20 cellular contexts compared by ENCODE assay signal in genomic region chr1:6467224-6467623, GRCh38. TPM values are rescaled to one million over a fixed set of nuclear protein-coding genes. Genes with fewer than 3 reads are reported as not detected.
DNase-seq lines count a peak whose midpoint lies in the region; ATAC-seq and TF ChIP-seq lines count a peak whose summit lies in the region.
"Had no signal": no experiment of that assay in that cellular context is flagged by ENCODE, and none has a peak within 500 bp of the region (broad histone marks: within the 10 kb centered on the region; RNA-seq: fewer than 3 reads in every experiment).

No MANE protein-coding gene starts in this region.

- no peaks in the 10 kb centered on the region for H3K27me3 ChIP-seq in CD4-positive, CD25-positive, alpha-beta regulatory T cell (ENCODE audit: control insufficient read depth, insufficient read depth, low read length)
- H3K27me3 ChIP-seq in smooth muscle cell (ENCODE audit: low read depth): no peaks in the 10 kb centered on the region
- H3K27me3 ChIP-seq: BE2C, MG63 had no signal

- peak overlapping the region; percentile 34 for H3K27ac Mint-ChIP-seq in T-helper 2 cell treated with Interferon-gamma antibody and Interleukin-4, amounts not matched to agents 5 μg/mL and 100 μg/mL, for 36 hours
- H3K27ac Mint-ChIP-seq in CD4-positive, CD25-positive, alpha-beta regulatory T cell: peak overlapping the region in 1 of 3 donors; percentile 85
- H3K27ac Mint-ChIP-seq in central memory CD8-positive, alpha-beta T cell (ENCODE audit: low read depth): peak overlapping the region; percentile 14
- H3K27ac Mint-ChIP-seq: HFFc6 had no signal

- peaks cover 10% of the 10 kb centered on the region for H3K36me3 ChIP-seq in CD4-positive, CD25-positive, alpha-beta regulatory T cell (ENCODE audit: control insufficient read depth, insufficient read depth, low read length)
- no peaks in the 10 kb centered on the region for H3K36me3 ChIP-seq in smooth muscle cell (ENCODE audit: low read depth)
- H3K36me3 ChIP-seq: BE2C, MG63 had no signal

- no peaks in the 10 kb centered on the region for H3F3A ChIP-seq in smooth muscle cell (ENCODE audit: low read depth)

- H3K79me2 ChIP-seq in smooth muscle cell (ENCODE audit: low read depth): no peaks in the 10 kb centered on the region

- H3K27ac ChIP-seq in CD4-positive, CD25-positive, alpha-beta regulatory T cell (ENCODE audit: insufficient read depth, low read length, poor library complexity, severe bottlenecking): no peak overlapping the region
- no peak overlapping the region for H3K27ac ChIP-seq in smooth muscle cell (ENCODE audit: low read depth)

- TF ChIP-seq EP300 in Ishikawa (IDR thresholded peaks at IDR 0.05; ENCODE audit: borderline replicate concordance): no peak

- no peak for TF ChIP-seq CTCF in smooth muscle cell (IDR thresholded peaks at IDR 0.05; ENCODE audit: borderline replicate concordance, insufficient read depth, poor library complexity, severe bottlenecking)

- no peaks in the 10 kb centered on the region for H3K9me3 Mint-ChIP-seq in T-helper 2 cell treated with Interferon-gamma antibody and Interleukin-4, amounts not matched to agents 5 μg/mL and 100 μg/mL, for 36 hours
- H3K9me3 Mint-ChIP-seq in CD4-positive, CD25-positive, alpha-beta regulatory T cell: no peaks in the 10 kb centered on the region
- no peaks in the 10 kb centered on the region for H3K9me3 Mint-ChIP-seq in central memory CD8-positive, alpha-beta T cell
- H3K9me3 Mint-ChIP-seq: HFFc6 had no signal

- no peaks in the 10 kb centered on the region for H3K9me3 ChIP-seq in CD4-positive, CD25-positive, alpha-beta regulatory T cell (ENCODE audit: control insufficient read depth in 2 of 2, low read length in 2 of 2)
- H3K9me3 ChIP-seq in smooth muscle cell (replicated peaks; ENCODE audit: low read depth): no peaks in the 10 kb centered on the region
- H3K9me3 ChIP-seq: BE2C, MG63 had no signal

- H4K20me1 ChIP-seq in smooth muscle cell (ENCODE audit: low read depth): peaks cover 33% of the 10 kb centered on the region

- peaks cover 19% of the 10 kb centered on the region for H3K4me1 Mint-ChIP-seq in T-helper 2 cell treated with Interferon-gamma antibody and Interleukin-4, amounts not matched to agents 5 μg/mL and 100 μg/mL, for 36 hours (ENCODE audit: low read depth)
- H3K4me1 Mint-ChIP-seq in CD4-positive, CD25-positive, alpha-beta regulatory T cell: peaks cover 0 to 42% (median 18%) of the 10 kb centered on the region in 4 donors
- peaks cover 9% of the 10 kb centered on the region for H3K4me1 Mint-ChIP-seq in central memory CD8-positive, alpha-beta T cell

- WGBS in smooth muscle cell (ENCODE audit: low lambda C conversion rate): 94% methylated on average over 8 of the region's 12 CpGs

- H3K4me2 ChIP-seq in smooth muscle cell: no peak overlapping the region

- no peak for ATAC-seq in CD4-positive, CD25-positive, alpha-beta regulatory T cell (ENCODE audit: low read depth in 2 of 2)
- ATAC-seq in central memory CD8-positive, alpha-beta T cell (replicated peaks; ENCODE audit: extremely low read depth, poor library complexity, severe bottlenecking): no peak
- ATAC-seq in GM21576 (IDR thresholded peaks at IDR 0.05; ENCODE audit: unreplicated experiment): no peak
- ATAC-seq: GM12878, HepG2 had no signal

- H3K4me1 ChIP-seq in CD4-positive, CD25-positive, alpha-beta regulatory T cell (ENCODE audit: control insufficient read depth, insufficient read depth, low read length, poor library complexity, severe bottlenecking): peaks cover 45% of the 10 kb centered on the region
- no peaks in the 10 kb centered on the region for H3K4me1 ChIP-seq in smooth muscle cell (ENCODE audit: low read depth)
- H3K4me1 ChIP-seq: BE2C had no signal

- H3K27me3 Mint-ChIP-seq in T-helper 2 cell treated with Interferon-gamma antibody and Interleukin-4, amounts not matched to agents 5 μg/mL and 100 μg/mL, for 36 hours (ENCODE audit: low read depth): no peaks in the 10 kb centered on the region
- no peaks in the 10 kb centered on the region for H3K27me3 Mint-ChIP-seq in CD4-positive, CD25-positive, alpha-beta regulatory T cell
- peaks cover 12% of the 10 kb centered on the region for H3K27me3 Mint-ChIP-seq in central memory CD8-positive, alpha-beta T cell

- no peak overlapping the region for H2AFZ ChIP-seq in smooth muscle cell (ENCODE audit: low read depth)

- no peak overlapping the region for H3K4me3 ChIP-seq in CD4-positive, CD25-positive, alpha-beta regulatory T cell (ENCODE audit: low read depth, low read length)
- H3K4me3 ChIP-seq in smooth muscle cell: no peak overlapping the region
- H3K4me3 ChIP-seq: GM12878, MG63 had no signal

- TF ChIP-seq RAD21 in Ishikawa (IDR thresholded peaks at IDR 0.05; ENCODE audit: low read depth): no peak

- no peak overlapping the region for H3K9ac ChIP-seq in smooth muscle cell (ENCODE audit: low read depth)

- peaks cover 24% of the 10 kb centered on the region for H3K36me3 Mint-ChIP-seq in T-helper 2 cell treated with Interferon-gamma antibody and Interleukin-4, amounts not matched to agents 5 μg/mL and 100 μg/mL, for 36 hours (ENCODE audit: low read depth)
- peaks cover 12% of the 10 kb centered on the region for H3K36me3 Mint-ChIP-seq in CD4-positive, CD25-positive, alpha-beta regulatory T cell
- H3K36me3 Mint-ChIP-seq in central memory CD8-positive, alpha-beta T cell (ENCODE audit: insufficient read depth): peaks cover 7% of the 10 kb centered on the region

- no peak overlapping the region for H3K4me3 Mint-ChIP-seq in T-helper 2 cell treated with Interferon-gamma antibody and Interleukin-4, amounts not matched to agents 5 μg/mL and 100 μg/mL, for 36 hours
- H3K4me3 Mint-ChIP-seq in CD4-positive, CD25-positive, alpha-beta regulatory T cell: peak overlapping the region; percentile 79 to 98 (median 88)
- H3K4me3 Mint-ChIP-seq in central memory CD8-positive, alpha-beta T cell: no peak overlapping the region
- H3K4me3 Mint-ChIP-seq: HFFc6 had no signal

- DNase-seq in T-helper 2 cell treated with Interferon-gamma antibody and Interleukin-4, amounts not matched to agents 5 μg/mL and 100 μg/mL, for 36 hours (ENCODE audit: low spot score): no peak
- DNase-seq in T-helper 2 cell: no peak
- no peak for DNase-seq in CD4-positive, CD25-positive, alpha-beta regulatory T cell
- DNase-seq in central memory CD8-positive, alpha-beta T cell (ENCODE audit: low spot score in 2 of 2): no peak
- DNase-seq in smooth muscle cell (lab: John Stamatoyannopoulos, UW; ENCODE audit: unreplicated experiment): no peak
- DNase-seq in GM19240 (ENCODE audit: insufficient read length, low spot score): no peak
- DNase-seq: 8988T, BE2C, DMS 273 treated with DMSO at 0.1 percent for 48 hours, GDM1, HFFc6, MG63, NCI-H1092 treated with DMSO at 0.1 percent for 48 hours, NCI-H2081 treated with DMSO at 0.1 percent for 48 hours, NCI-H510A had no signal

TF ChIP-seq in Ishikawa, 13 proteins besides CTCF, POLR2A, EP300 and RAD21:
- TF ChIP-seq TCF12 (IDR thresholded peaks at IDR 0.05; ENCODE audit: low read depth) (0 out of 2 replicates have a peak, but pooled peaks have one; percentile 11), TAF1 (IDR thresholded peaks at IDR 0.05; ENCODE audit: low read depth) (no peak)

RNA-seq across cellular contexts. Expression of gene TNFRSF25, which starts 1.3 kb away (rescaled TPM):
- total RNA-seq in CD4-positive, CD25-positive, alpha-beta regulatory T cell: 258 TPM
- polyA plus RNA-seq in CD4-positive, CD25-positive, alpha-beta regulatory T cell: 10 to 100 TPM; 23.3 to 32.8 (median 31.0) TPM
- total RNA-seq in smooth muscle cell: 9.6 and 19.8 TPM in 2 replicates
- 10.1 and 17.7 TPM in 2 replicates for polyA plus RNA-seq in smooth muscle cell

RNA-seq across cellular contexts. Expression of gene PLEKHG5, which starts 24.2 kb away (rescaled TPM):
- total RNA-seq in CD4-positive, CD25-positive, alpha-beta regulatory T cell: 5.0 TPM
- polyA plus RNA-seq in CD4-positive, CD25-positive, alpha-beta regulatory T cell: 1 to 10 TPM in 1 of 4 donors, under 1 TPM in 2, not detected in 1; 0.65 to 1.0 (median 0.68) TPM
- 14.5 and 16.1 TPM in 2 replicates for total RNA-seq in smooth muscle cell
- polyA plus RNA-seq in smooth muscle cell: 10.6 and 17.8 TPM in 2 replicates

RNA-seq across cellular contexts. Expression of gene ESPN, which starts 42.6 kb away (rescaled TPM):
- total RNA-seq in CD4-positive, CD25-positive, alpha-beta regulatory T cell: 3.7 TPM
- polyA plus RNA-seq in CD4-positive, CD25-positive, alpha-beta regulatory T cell: under 1 TPM; 0.22 to 0.25 (median 0.22) TPM
- total RNA-seq in smooth muscle cell: not detected in 2 replicates
- polyA plus RNA-seq in smooth muscle cell: 1.1 and 2.6 TPM in 2 replicates
- total RNA-seq: H4, HFFc6 had no signal

RNA-seq across cellular contexts. Expression of gene HES2, which starts 47.5 kb away (rescaled TPM):
- not detected for total RNA-seq in CD4-positive, CD25-positive, alpha-beta regulatory T cell
- not detected for polyA plus RNA-seq in CD4-positive, CD25-positive, alpha-beta regulatory T cell
- total RNA-seq in smooth muscle cell: 4.6 and 5.6 TPM in 2 replicates
- 1.7 and 11.1 TPM in 2 replicates for polyA plus RNA-seq in smooth muscle cell
- total RNA-seq: H4 had no signal

Comparison
In these comparisons a context has a peak if more than half of its experiments do, and no peak if none do; other contexts are left out.
1. H3K4me3 Mint-ChIP-seq: peak in CD4-positive, CD25-positive, alpha-beta regulatory T cell (4 of 4); none in T-helper 2 cell treated with Interferon-gamma antibody and Interleukin-4, amounts not matched to agents 5 μg/mL and 100 μg/mL, for 36 hours (single experiment) and central memory CD8-positive, alpha-beta T cell (single experiment).
2. RNA of gene TNFRSF25, which starts 1.3 kb away (total RNA-seq): 258 TPM in CD4-positive, CD25-positive, alpha-beta regulatory T cell (single experiment); 9.6 to 19.8 TPM in smooth muscle cell; every median in the first group is over 10 times any median in the second.